26 cellular contexts compared by ENCODE assay signal in the genomic region with DNA sequence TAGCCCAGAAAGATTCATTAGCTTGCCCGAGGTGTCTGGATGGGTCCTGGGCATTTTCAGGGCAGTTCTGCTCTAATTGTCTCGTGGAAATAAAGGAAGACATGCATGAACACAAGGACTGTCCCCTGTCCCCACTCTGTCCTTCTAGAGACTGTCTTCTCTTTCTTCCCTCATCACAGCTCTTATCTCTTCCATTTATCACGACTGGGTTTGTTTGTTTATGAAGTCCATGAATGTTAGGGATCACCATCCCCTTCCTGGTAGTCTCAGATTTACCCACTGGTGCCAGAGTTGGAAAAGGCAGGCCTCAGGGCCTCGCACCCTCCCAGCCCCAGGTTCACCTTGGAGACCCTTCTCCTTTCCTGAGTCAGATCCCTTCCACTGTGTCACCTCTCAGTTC.
"Had no signal": no experiment of that assay in that cellular context is flagged by ENCODE, and none has a peak within 500 bp of the region (broad histone marks: within the 10 kb centered on the region; RNA-seq: fewer than 3 reads in every experiment).

No MANE protein-coding gene starts in this region.

- H3K36me3 ChIP-seq: prostate gland had no signal

- H3K4me2 ChIP-seq: hepatocyte had no signal

- H3K9me3 ChIP-seq: heart right ventricle, left ventricle myocardium inferior, mucosa of descending colon, prostate gland, suprapubic skin, thoracic aorta, tibial artery, upper lobe of right lung had no signal

- H3K27me3 ChIP-seq: heart right ventricle, hepatocyte, suprapubic skin, tibial artery, upper lobe of right lung had no signal

- H2AFZ ChIP-seq: hepatocyte, parathyroid adenoma had no signal

- H3K4me1 ChIP-seq: prostate gland, upper lobe of right lung had no signal

- H3K4me3 ChIP-seq: heart right ventricle, hepatocyte, left ventricle myocardium inferior, lung, mucosa of descending colon, prostate gland, skin epidermis, suprapubic skin, thoracic aorta, tibial artery, upper lobe of right lung had no signal

- H3K9ac ChIP-seq: parathyroid adenoma had no signal

- ATAC-seq: heart right ventricle; mucosa of descending colon; naive thymus-derived CD4-positive, alpha-beta T cell; natural killer cell treated with Interleukin-12 subunit alpha and Interleukin-12 subunit beta and Interleukin-15 and Interleukin-18, amount 100 ng/mL, for 72 hours; right cardiac atrium; sciatic nerve; stimulated activated effector memory CD8-positive, alpha-beta T cell treated with anti-CD3 and anti-CD28 coated beads, Interleukin-12 subunit alpha, Interleukin-12 subunit beta, amount 100 ng/mL, for 72 hours; upper lobe of right lung had no signal

- DNase-seq: heart right ventricle; islet precursor cell; left ventricle myocardium inferior; midbrain; mucosa of descending colon; naive thymus-derived CD4-positive, alpha-beta T cell; nucleus accumbens; retina; right cardiac atrium; stimulated activated CD4-positive, alpha-beta T cell treated with anti-CD3 and anti-CD28 coated beads, Interleukin-12 subunit alpha, Interleukin-12 subunit beta, amount 100 ng/mL, for 4 hours; stimulated activated CD4-positive, alpha-beta T cell treated with anti-CD3 and anti-CD28 coated beads, Interleukin-15, amount 100 ng/mL, for 24 hours; stimulated activated CD4-positive, alpha-beta T cell treated with anti-CD3 and anti-CD28 coated beads, Interleukin-4, amount 100 ng/mL, for 24 hours; stimulated activated naive CD4-positive, alpha-beta T cell; tibial artery; trophoblast cell; upper lobe of right lung had no signal

- H3K27ac ChIP-seq: heart right ventricle, hepatocyte, left ventricle myocardium inferior, parathyroid adenoma, prostate gland, skin epidermis, suprapubic skin, thoracic aorta, tibial artery, upper lobe of right lung had no signal
